ENCODE assay signal across 9 cellular contexts in genomic region chr2:113142290-113142689, GRCh38. TPM values are rescaled to one million over a fixed set of nuclear protein-coding genes. Genes with fewer than 3 reads are reported as not detected.
"Had no signal": no experiment of that assay in that cellular context is flagged by ENCODE, and none has a peak within 500 bp of the region (broad histone marks: within the 10 kb centered on the region; RNA-seq: fewer than 3 reads in every experiment).

No MANE protein-coding gene starts in this region.

- DNase-seq: IMR-90, KBM-7, KG1 had no signal

- H3K9ac ChIP-seq: KMS-11 had no signal

- ATAC-seq: K562 had no signal

- H3K27ac ChIP-seq: HL-60, KMS-11 had no signal

- FAIRE-seq: HTR-8/SVneo had no signal

- H3K4me2 ChIP-seq: KMS-11 had no signal

- H3K4me3 ChIP-seq: K562 had no signal

RNA-seq across cellular contexts. Expression of gene IL1RN, which starts 14.9 kb away (rescaled TPM):
- total RNA-seq: HT1080, IMR-90, K562 had no signal
- polyA plus RNA-seq: IgD-negative memory B cell, IMR-90 had no signal
